ENCODE assay signal across 8 cellular contexts in the genomic region with DNA sequence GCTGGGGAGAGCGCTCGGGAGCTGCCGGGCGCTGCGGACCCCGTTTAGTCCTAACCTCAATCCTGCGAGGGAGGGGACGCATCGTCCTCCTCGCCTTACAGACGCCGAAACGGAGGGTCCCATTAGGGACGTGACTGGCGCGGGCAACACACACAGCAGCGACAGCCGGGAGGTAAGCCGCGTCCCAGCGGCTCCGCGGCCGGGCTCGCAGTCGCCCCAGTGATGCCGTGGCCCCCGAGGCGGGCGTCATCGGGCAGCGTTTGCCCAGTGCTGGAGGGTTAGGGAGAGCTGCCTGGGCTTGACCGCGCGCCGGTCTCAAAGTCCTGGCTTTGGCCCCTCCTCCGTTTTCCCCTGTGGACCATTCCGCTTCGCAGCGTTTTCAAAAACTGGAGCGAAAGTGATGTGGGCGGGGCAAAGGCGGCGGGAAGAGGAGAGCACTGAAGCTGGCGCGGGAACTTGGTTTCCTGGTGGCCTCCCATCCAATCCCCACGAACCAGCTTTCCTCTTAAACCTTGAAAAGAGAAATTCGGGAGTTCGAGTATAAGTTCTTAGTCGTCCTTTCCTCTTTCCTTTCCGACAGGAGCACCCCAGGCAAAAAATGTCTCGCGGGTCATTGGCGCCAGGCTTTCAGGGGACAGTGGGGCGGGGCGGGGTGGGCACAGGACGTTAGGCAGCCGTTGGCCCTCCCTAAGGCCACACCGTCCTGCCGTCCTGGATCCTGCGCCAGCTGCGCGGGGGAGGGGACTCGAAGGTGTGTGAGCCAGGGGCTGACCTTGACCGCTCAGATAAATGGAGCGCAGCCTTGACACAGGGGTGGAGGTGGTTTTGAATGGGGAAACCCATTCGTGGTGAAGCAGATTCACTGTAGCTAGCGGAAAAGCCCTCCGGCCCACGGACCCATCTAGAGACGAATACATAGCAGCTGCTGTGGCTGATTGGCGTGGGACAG. TPM values are rescaled to one million over a fixed set of nuclear protein-coding genes. Genes with fewer than 3 reads are reported as not detected.
DNase-seq lines count a peak whose midpoint lies in the region; ATAC-seq and TF ChIP-seq lines count a peak whose summit lies in the region.

No MANE protein-coding gene starts in this region.

- H3K4me1 ChIP-seq in liver (ENCODE audit: control insufficient read depth in 4 of 4, insufficient read depth in 4 of 4, low read length in 3 of 4), result peaks cover 11 to 17% (median 14%) of the 10 kb centered on the region in 4 donors

- no peak overlapping the region for H3K9ac ChIP-seq in liver (ENCODE audit: low read depth in 1 of 2, low read length in 2 of 2)

- 3% methylated on average over 72 of the region's 72 CpGs for WGBS in liver

- intact Hi-C loops in dorsolateral prefrontal cortex (cut with DNase I), result loop anchor here (1.0 to 10.0 kb wide), 2 partner anchors 48 to 57 kb away; a partner anchor contains a TSS

- TF ChIP-seq CTCF in dorsolateral prefrontal cortex (IDR thresholded peaks at IDR 0.05 in 54 of 56, conservative IDR thresholded peaks at IDR 0.05 in 2 of 56; ENCODE audit: low read depth in 1 of 56, partially characterized antibody in 56 of 56), result peak in 5 of 56 donors; percentile 9 to 26 (median 15)
- TF ChIP-seq CTCF in liver (IDR thresholded peaks at IDR 0.05; ENCODE audit: low read depth, low read length, missing input control), result no peak

- no peaks in the 10 kb centered on the region for H3K36me3 ChIP-seq in liver (ENCODE audit: control insufficient read depth in 4 of 4, insufficient read depth in 3 of 4, low read depth in 1 of 4, low read length in 3 of 4)

- H3K4me3 ChIP-seq in dorsolateral prefrontal cortex, result peak overlapping the region; percentile 56 to 92 (median 78)
- H3K4me3 ChIP-seq in liver (ENCODE audit: low read depth in 1 of 3, low read length in 3 of 3), result peak overlapping the region; percentile 63 to 84 (median 75)

- H3K27ac ChIP-seq in dorsolateral prefrontal cortex, result peak overlapping the region in 58 of 59 donors; percentile 30 to 99 (median 88)
- no peak overlapping the region for H3K27ac ChIP-seq in liver (ENCODE audit: low read depth in 1 of 2, low read length in 2 of 2)

- peaks cover 0 to 50% (median 11%) of the 10 kb centered on the region in 45 donors for H3K27me3 ChIP-seq in dorsolateral prefrontal cortex
- no peaks in the 10 kb centered on the region for H3K27me3 ChIP-seq in liver (ENCODE audit: control insufficient read depth in 4 of 4, insufficient read depth in 4 of 4, low read length in 3 of 4)

- peak; percentile 76 for DNase-seq in CD1c-positive myeloid dendritic cell (ENCODE audit: extremely low spot score)
- DNase-seq in GM19240 (ENCODE audit: insufficient read length, low spot score), result peak; percentile 46
- peak; percentile 84 for DNase-seq in NCI-H345 treated with DMSO at 0.1 percent for 48 hours (lab: John Stamatoyannopoulos, UW; ENCODE audit: unreplicated experiment)
- peak; percentile 26 for DNase-seq in activated CD4-positive, alpha-beta T cell treated with anti-CD3 and anti-CD28 coated beads for 1 hour
- peak; percentile 35 to 88 (median 84) for DNase-seq in dorsolateral prefrontal cortex
- peak; percentile 63 for DNase-seq in stimulated activated CD4-positive, alpha-beta T cell treated with anti-CD3 and anti-CD28 coated beads, Interleukin-4, amount 100 ng/mL, for 24 hours

- TF ChIP-seq RAD21 in liver (IDR thresholded peaks at IDR 0.05), result peak; percentile 11 to 21

- H3K9me3 ChIP-seq in liver (ENCODE audit: control insufficient read depth in 4 of 4, low read length in 3 of 4), result no peaks in the 10 kb centered on the region

- ATAC-seq in HG03432 (IDR thresholded peaks at IDR 0.05; ENCODE audit: unreplicated experiment), result peak; percentile 71

TF ChIP-seq in liver, 16 proteins besides CTCF, POLR2A, EP300 and RAD21:
- peak; percentile 73 to 74 for TF ChIP-seq HNF4A (conservative IDR thresholded peaks at IDR 0.05)
- no peak for TF ChIP-seq GABPA (IDR thresholded peaks at IDR 0.05 in 1 of 2, conservative IDR thresholded peaks at IDR 0.05 in 1 of 2)
- TF ChIP-seq FOXA2 (IDR thresholded peaks at IDR 0.05), result no peak
- TF ChIP-seq, protein P1, sequence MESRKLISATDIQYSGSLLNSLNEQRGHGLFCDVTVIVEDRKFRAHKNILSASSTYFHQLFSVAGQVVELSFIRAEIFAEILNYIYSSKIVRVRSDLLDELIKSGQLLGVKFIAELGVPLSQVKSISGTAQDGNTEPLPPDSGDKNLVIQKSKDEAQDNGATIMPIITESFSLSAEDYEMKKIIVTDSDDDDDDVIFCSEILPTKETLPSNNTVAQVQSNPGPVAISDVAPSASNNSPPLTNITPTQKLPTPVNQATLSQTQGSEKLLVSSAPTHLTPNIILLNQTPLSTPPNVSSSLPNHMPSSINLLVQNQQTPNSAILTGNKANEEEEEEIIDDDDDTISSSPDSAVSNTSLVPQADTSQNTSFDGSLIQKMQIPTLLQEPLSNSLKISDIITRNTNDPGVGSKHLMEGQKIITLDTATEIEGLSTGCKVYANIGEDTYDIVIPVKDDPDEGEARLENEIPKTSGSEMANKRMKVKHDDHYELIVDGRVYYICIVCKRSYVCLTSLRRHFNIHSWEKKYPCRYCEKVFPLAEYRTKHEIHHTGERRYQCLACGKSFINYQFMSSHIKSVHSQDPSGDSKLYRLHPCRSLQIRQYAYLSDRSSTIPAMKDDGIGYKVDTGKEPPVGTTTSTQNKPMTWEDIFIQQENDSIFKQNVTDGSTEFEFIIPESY (IDR thresholded peaks at IDR 0.05), result no peak
- TF ChIP-seq, protein P2, sequence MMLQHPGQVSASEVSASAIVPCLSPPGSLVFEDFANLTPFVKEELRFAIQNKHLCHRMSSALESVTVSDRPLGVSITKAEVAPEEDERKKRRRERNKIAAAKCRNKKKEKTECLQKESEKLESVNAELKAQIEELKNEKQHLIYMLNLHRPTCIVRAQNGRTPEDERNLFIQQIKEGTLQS (IDR thresholded peaks at IDR 0.05), result no peak
- peak; percentile 11 for TF ChIP-seq FOXA1 (IDR thresholded peaks at IDR 0.05)
- no peak for TF ChIP-seq NR2F2 (IDR thresholded peaks at IDR 0.05)
- TF ChIP-seq, protein P3, sequence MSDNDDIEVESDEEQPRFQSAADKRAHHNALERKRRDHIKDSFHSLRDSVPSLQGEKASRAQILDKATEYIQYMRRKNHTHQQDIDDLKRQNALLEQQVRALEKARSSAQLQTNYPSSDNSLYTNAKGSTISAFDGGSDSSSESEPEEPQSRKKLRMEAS (IDR thresholded peaks at IDR 0.05), result peak; percentile 33
- TF ChIP-seq YY1 (IDR thresholded peaks at IDR 0.05), result peak; percentile 47
- TF ChIP-seq TAF1 (conservative IDR thresholded peaks at IDR 0.05), result no peak
- TF ChIP-seq SP1 (IDR thresholded peaks at IDR 0.05), result peak; percentile 59
- TF ChIP-seq HNF4G (IDR thresholded peaks at IDR 0.05), result peak; percentile 49
- TF ChIP-seq EGR1 (IDR thresholded peaks at IDR 0.05; ENCODE audit: low read depth in 2 of 2), result no peak
- TF ChIP-seq JUND (IDR thresholded peaks at IDR 0.05), result no peak
- TF ChIP-seq, protein P4, sequence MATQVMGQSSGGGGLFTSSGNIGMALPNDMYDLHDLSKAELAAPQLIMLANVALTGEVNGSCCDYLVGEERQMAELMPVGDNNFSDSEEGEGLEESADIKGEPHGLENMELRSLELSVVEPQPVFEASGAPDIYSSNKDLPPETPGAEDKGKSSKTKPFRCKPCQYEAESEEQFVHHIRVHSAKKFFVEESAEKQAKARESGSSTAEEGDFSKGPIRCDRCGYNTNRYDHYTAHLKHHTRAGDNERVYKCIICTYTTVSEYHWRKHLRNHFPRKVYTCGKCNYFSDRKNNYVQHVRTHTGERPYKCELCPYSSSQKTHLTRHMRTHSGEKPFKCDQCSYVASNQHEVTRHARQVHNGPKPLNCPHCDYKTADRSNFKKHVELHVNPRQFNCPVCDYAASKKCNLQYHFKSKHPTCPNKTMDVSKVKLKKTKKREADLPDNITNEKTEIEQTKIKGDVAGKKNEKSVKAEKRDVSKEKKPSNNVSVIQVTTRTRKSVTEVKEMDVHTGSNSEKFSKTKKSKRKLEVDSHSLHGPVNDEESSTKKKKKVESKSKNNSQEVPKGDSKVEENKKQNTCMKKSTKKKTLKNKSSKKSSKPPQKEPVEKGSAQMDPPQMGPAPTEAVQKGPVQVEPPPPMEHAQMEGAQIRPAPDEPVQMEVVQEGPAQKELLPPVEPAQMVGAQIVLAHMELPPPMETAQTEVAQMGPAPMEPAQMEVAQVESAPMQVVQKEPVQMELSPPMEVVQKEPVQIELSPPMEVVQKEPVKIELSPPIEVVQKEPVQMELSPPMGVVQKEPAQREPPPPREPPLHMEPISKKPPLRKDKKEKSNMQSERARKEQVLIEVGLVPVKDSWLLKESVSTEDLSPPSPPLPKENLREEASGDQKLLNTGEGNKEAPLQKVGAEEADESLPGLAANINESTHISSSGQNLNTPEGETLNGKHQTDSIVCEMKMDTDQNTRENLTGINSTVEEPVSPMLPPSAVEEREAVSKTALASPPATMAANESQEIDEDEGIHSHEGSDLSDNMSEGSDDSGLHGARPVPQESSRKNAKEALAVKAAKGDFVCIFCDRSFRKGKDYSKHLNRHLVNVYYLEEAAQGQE (IDR thresholded peaks at IDR 0.05), result peak; percentile 51
- no peak for TF ChIP-seq RXRA (IDR thresholded peaks at IDR 0.05)

RNA-seq across cellular contexts. Expression of a gene that starts 0.8 kb away (rescaled TPM):
- 10 to 100 TPM in 48 of 120 experiments, 1 to 10 TPM in 72; 1.1 to 47.4 (median 8.1) TPM for total RNA-seq in dorsolateral prefrontal cortex
- total RNA-seq in liver, result 10 to 100 TPM in 1 of 2 donors, under 1 TPM in 1; 0.25 to 77.4 TPM
- 1 to 10 TPM; 1.7 to 9.0 TPM for polyA plus RNA-seq in liver

RNA-seq across cellular contexts. Expression of a gene that starts 54.2 kb away (rescaled TPM):
- total RNA-seq in dorsolateral prefrontal cortex, result 100 to 1,000 TPM in 7 of 120 experiments, 10 to 100 TPM in 113; 10.5 to 186 (median 42.7) TPM
- 10 to 100 TPM; 34.0 to 96.1 TPM for total RNA-seq in liver
- 10 to 100 TPM; 45.9 to 61.4 TPM for polyA plus RNA-seq in liver

Comparison
In these comparisons a context has a peak if more than half of its experiments do, and no peak if none do; other contexts are left out.
1. DNase-seq: peak in every context shown above with its lines; median percentile 84 in NCI-H345 treated with DMSO at 0.1 percent for 48 hours; 84 in dorsolateral prefrontal cortex; 76 in CD1c-positive myeloid dendritic cell; 63 in stimulated activated CD4-positive, alpha-beta T cell treated with anti-CD3 and anti-CD28 coated beads, Interleukin-4, amount 100 ng/mL, for 24 hours; 46 in GM19240; 26 in activated CD4-positive, alpha-beta T cell treated with anti-CD3 and anti-CD28 coated beads for 1 hour.
2. H3K27ac ChIP-seq: peak in dorsolateral prefrontal cortex (58 of 59); none in liver (0 of 2).